In genomic region chr12:96398422-96399080, GRCh38 we compare ENCODE assay signal across 1 cellular context.
TF ChIP-seq lines count a peak whose summit lies in the region.

No MANE protein-coding gene starts in this region.

TF ChIP-seq in HepG2, 621 proteins besides CTCF, POLR2A, EP300 and RAD21 (continued from another document and continues in another):
- TF ChIP-seq ZNF282 (IDR thresholded peaks at IDR 0.05; ENCODE audit: partially characterized antibody) (no peak), SETDB1 (CRISPR knock-in tag; IDR thresholded peaks at IDR 0.05; ENCODE audit: borderline replicate concordance) (no peak), ZNF644 (CRISPR knock-in tag; IDR thresholded peaks at IDR 0.05; ENCODE audit: low read depth) (no peak), SMAD9 (CRISPR knock-in tag; IDR thresholded peaks at IDR 0.05) (no peak), KLF16 (CRISPR knock-in tag; IDR thresholded peaks at IDR 0.05) (no peak), NFIC (IDR thresholded peaks at IDR 0.05; ENCODE audit: low read length) (no peak), TSC22D2 (CRISPR knock-in tag; IDR thresholded peaks at IDR 0.05; ENCODE audit: borderline replicate concordance) (no peak), ARNTL (CRISPR knock-in tag; IDR thresholded peaks at IDR 0.05) (no peak), ZNF687 (CRISPR knock-in tag; IDR thresholded peaks at IDR 0.05) (no peak), ZNF670 (CRISPR knock-in tag; IDR thresholded peaks at IDR 0.05; ENCODE audit: borderline replicate concordance) (no peak), TFAP4 (IDR thresholded peaks at IDR 0.05; ENCODE audit: borderline replicate concordance, low read depth) (no peak), ZBTB7B (CRISPR knock-in tag; IDR thresholded peaks at IDR 0.05) (0 out of 2 replicates have a peak, but pooled peaks have one; percentile 20), ZNF597 (CRISPR knock-in tag; IDR thresholded peaks at IDR 0.05) (no peak), MTF2 (CRISPR knock-in tag; IDR thresholded peaks at IDR 0.05; ENCODE audit: borderline replicate concordance) (0 out of 2 replicates have a peak, but pooled peaks have one; percentile 11), LCORL (IDR thresholded peaks at IDR 0.05) (no peak), LCORL (CRISPR knock-in tag; IDR thresholded peaks at IDR 0.05) (peak; percentile 32; the same call in 1 of the 2 replicates), ZNF816 (CRISPR knock-in tag; IDR thresholded peaks at IDR 0.05; ENCODE audit: borderline replicate concordance) (no peak), ZNF776 (CRISPR knock-in tag; IDR thresholded peaks at IDR 0.05) (no peak), ZNF232 (CRISPR knock-in tag; IDR thresholded peaks at IDR 0.05; ENCODE audit: borderline replicate concordance) (no peak), MAX (IDR thresholded peaks at IDR 0.05) (no peak), MTA1 (CRISPR knock-in tag; IDR thresholded peaks at IDR 0.05; ENCODE audit: borderline replicate concordance) (no peak), ZNF629 (CRISPR knock-in tag; conservative IDR thresholded peaks at IDR 0.05) (no peak), MEIS1 (CRISPR knock-in tag; IDR thresholded peaks at IDR 0.05; ENCODE audit: borderline replicate concordance) (no peak), CREBL2 (CRISPR knock-in tag; IDR thresholded peaks at IDR 0.05; ENCODE audit: borderline replicate concordance) (no peak), ZNF609 (CRISPR knock-in tag; IDR thresholded peaks at IDR 0.05; ENCODE audit: borderline replicate concordance) (no peak), AGO1 (IDR thresholded peaks at IDR 0.05; ENCODE audit: low read depth, low read length, poor library complexity, severe bottlenecking) (no peak), NFIB (CRISPR knock-in tag; IDR thresholded peaks at IDR 0.05; ENCODE audit: borderline replicate concordance) (no peak), ZNF703 (CRISPR knock-in tag; IDR thresholded peaks at IDR 0.05; ENCODE audit: borderline replicate concordance) (no peak), SNAPC2 (CRISPR knock-in tag; IDR thresholded peaks at IDR 0.05) (no peak), SALL2 (CRISPR knock-in tag; IDR thresholded peaks at IDR 0.05) (no peak), ZBTB49 (CRISPR knock-in tag; IDR thresholded peaks at IDR 0.05; ENCODE audit: borderline replicate concordance) (no peak), RARA (CRISPR knock-in tag; IDR thresholded peaks at IDR 0.05) (peak; percentile 41), PITX1 (CRISPR knock-in tag; IDR thresholded peaks at IDR 0.05) (no peak), KDM6A (CRISPR knock-in tag; IDR thresholded peaks at IDR 0.05; ENCODE audit: low read depth) (no peak), ZNF709 (CRISPR knock-in tag; IDR thresholded peaks at IDR 0.05) (no peak), DPF2 (CRISPR knock-in tag; IDR thresholded peaks at IDR 0.05; ENCODE audit: borderline replicate concordance, low read depth) (no peak), ZBTB46 (CRISPR knock-in tag; IDR thresholded peaks at IDR 0.05; ENCODE audit: borderline replicate concordance) (no peak), KLF15 (CRISPR knock-in tag; IDR thresholded peaks at IDR 0.05; ENCODE audit: borderline replicate concordance) (no peak), SP140L (CRISPR knock-in tag; IDR thresholded peaks at IDR 0.05; ENCODE audit: borderline replicate concordance) (no peak), ZNF792 (CRISPR knock-in tag; IDR thresholded peaks at IDR 0.05) (peak; percentile 38; the same call in 1 of the 2 replicates), STAT5B (CRISPR knock-in tag; IDR thresholded peaks at IDR 0.05) (no peak), TCF12 (IDR thresholded peaks at IDR 0.05) (no peak), TCF12 (CRISPR knock-in tag; IDR thresholded peaks at IDR 0.05) (no peak), GMEB2 (CRISPR knock-in tag; IDR thresholded peaks at IDR 0.05; ENCODE audit: low read depth) (no peak), ZNF619 (CRISPR knock-in tag; IDR thresholded peaks at IDR 0.05) (no peak), ARNT2 (CRISPR knock-in tag; IDR thresholded peaks at IDR 0.05; ENCODE audit: low read depth) (no peak), ZNF263 (CRISPR knock-in tag; IDR thresholded peaks at IDR 0.05) (no peak), IKZF5 (CRISPR knock-in tag; IDR thresholded peaks at IDR 0.05) (no peak)
